ENCODE assay signal across 1 cellular context in genomic region chr2:128197059-128197458, GRCh38.
TF ChIP-seq lines count a peak whose summit lies in the region.

No MANE protein-coding gene starts in this region.

TF ChIP-seq in GM12878, 131 proteins besides CTCF, POLR2A, EP300 and RAD21 (continued from another document):
- TF ChIP-seq E2F4 (IDR thresholded peaks at IDR 0.05; ENCODE audit: low read depth, low read length): no peak
